ENCODE assay signal across 30 cellular contexts in genomic region chr11:128840137-128840536, GRCh38. TPM values are rescaled to one million over a fixed set of nuclear protein-coding genes. Genes with fewer than 3 reads are reported as not detected.
DNase-seq lines count a peak whose midpoint lies in the region; ATAC-seq, FAIRE-seq and TF ChIP-seq lines count a peak whose summit lies in the region.
"Had no signal": no experiment of that assay in that cellular context is flagged by ENCODE, and none has a peak within 500 bp of the region (broad histone marks: within the 10 kb centered on the region; RNA-seq: fewer than 3 reads in every experiment).

No MANE protein-coding gene starts in this region.

- H3K4me2 ChIP-seq in endothelial cell of umbilical vein (ENCODE audit: insufficient read depth, low read length) = no peak overlapping the region

- POLR2A ChIA-PET in CD8-positive, alpha-beta memory T cell (lab: Charles Lee) = interaction anchor here (1.2 kb wide), 1 partner anchor 9 kb away, joined by 4 read pairs; no protein-coding TSS in a partner anchor
- POLR2A ChIA-PET in endothelial cell of umbilical vein (lab: Charles Lee) = no interaction called here

- no peaks in the 10 kb centered on the region for H3K36me3 ChIP-seq in CD8-positive, alpha-beta memory T cell (ENCODE audit: insufficient read depth, low read length)
- H3K36me3 ChIP-seq in endothelial cell of umbilical vein (ENCODE audit: control insufficient read depth in 2 of 2, extremely low read depth in 1 of 2, insufficient read depth in 2 of 2, low read length in 2 of 2) = no peaks in the 10 kb centered on the region
- H3K36me3 ChIP-seq: HAP-1, heart left ventricle, lower lobe of right lung, SJSA1, tibial artery had no signal

- no peak for ATAC-seq in HG02852 (IDR thresholded peaks at IDR 0.05; ENCODE audit: unreplicated experiment)
- ATAC-seq: activated CD8-positive, alpha-beta T cell treated with anti-CD3 and anti-CD28 coated beads, Interleukin-2, amount 10 ng/mL, durations not matched to agents 7 days and 5 days; esophagus mucosa; heart left ventricle; lower lobe of right lung had no signal

- no TSS peak for BruUV-seq in endothelial cell of umbilical vein (replicated peaks; lab: Mats Ljungman, UMichigan)

- no peak overlapping the region for H2AFZ ChIP-seq in endothelial cell of umbilical vein (ENCODE audit: low read depth, low read length)

- DNase-seq in activated CD4-positive, alpha-beta T cell treated with anti-CD3 and anti-CD28 coated beads, Interleukin-2, amount 50 U/mL, for 1 hour = peak; percentile 29
- DNase-seq in activated CD4-positive, alpha-beta T cell treated with anti-CD3 and anti-CD28 coated beads, Interleukin-2, amount 10 ng/mL, durations not matched to agents 24 days and 14 days = no peak
- DNase-seq in CD8-positive, alpha-beta memory T cell = peak in 2 of 5 donors; percentile 30 to 68
- DNase-seq in T-helper 22 cell (ENCODE audit: low read depth) (peak; percentile 28), endothelial cell of umbilical vein (ENCODE audit: low read depth, low spot score) (peak; percentile 49), glomerular visceral epithelial cell (ENCODE audit: extremely low spot score) (no peak), immature natural killer cell (no peak)
- DNase-seq: activated CD8-positive, alpha-beta T cell treated with anti-CD3 and anti-CD28 coated beads, Interleukin-2, amount 10 ng/mL, durations not matched to agents 7 days and 5 days; activated gamma-delta T cell treated with Interleukin-2 at 50 U/mL for 16 hours; effector CD8-positive, alpha-beta T cell; foreskin fibroblast; GDM1; heart left ventricle; lower lobe of right lung; NCI-H1105 treated with DMSO at 0.1 percent for 48 hours; NCI-H1930; NCI-H2227 treated with DMSO at 0.1 percent for 48 hours; NCI-H748 treated with DMSO at 0.1 percent for 48 hours; RPMI8226; tibial artery had no signal

- no peaks in the 10 kb centered on the region for H3K79me2 ChIP-seq in endothelial cell of umbilical vein (ENCODE audit: control insufficient read depth, insufficient read depth, low read length)

- H3K9me3 ChIP-seq in CD8-positive, alpha-beta memory T cell (ENCODE audit: low read length) = no peaks in the 10 kb centered on the region
- no peaks in the 10 kb centered on the region for H3K9me3 ChIP-seq in endothelial cell of umbilical vein (replicated peaks; ENCODE audit: control insufficient read depth, insufficient read depth, low read length)
- H3K9me3 ChIP-seq: HAP-1, heart left ventricle, lower lobe of right lung, SJSA1, tibial artery had no signal

- no peaks in the 10 kb centered on the region for H3K27me3 Mint-ChIP-seq in activated CD4-positive, alpha-beta T cell treated with anti-CD3 and anti-CD28 coated beads, Interleukin-2, amount 10 ng/mL, durations not matched to agents 24 days and 14 days
- H3K27me3 Mint-ChIP-seq in CD8-positive, alpha-beta memory T cell = no peaks in the 10 kb centered on the region
- H3K27me3 Mint-ChIP-seq in immature natural killer cell (ENCODE audit: low read depth in 3 of 3) = peaks cover 0 to 4% (median 2%) of the 10 kb centered on the region in 3 donors

- peaks cover 30% of the 10 kb centered on the region for H3K4me1 Mint-ChIP-seq in activated CD4-positive, alpha-beta T cell treated with anti-CD3 and anti-CD28 coated beads, Interleukin-2, amount 10 ng/mL, durations not matched to agents 24 days and 14 days
- peaks cover 44 to 89% (median 88%) of the 10 kb centered on the region in 3 donors for H3K4me1 Mint-ChIP-seq in CD8-positive, alpha-beta memory T cell
- peaks cover 55 to 76% of the 10 kb centered on the region in 2 donors for H3K4me1 Mint-ChIP-seq in immature natural killer cell

- CTCF ChIA-PET in CD8-positive, alpha-beta memory T cell (lab: Charles Lee) = interaction anchor here (0.8 to 2.3 kb wide), 3 partner anchors 9 to 15 kb away, joined by 3 to 10 read pairs (median 3); no protein-coding TSS in a partner anchor
- CTCF ChIA-PET in endothelial cell of umbilical vein (lab: Charles Lee) = interaction anchor here (1.7 kb wide), 1 partner anchor 9 kb away, joined by 4 read pairs; no protein-coding TSS in a partner anchor

- no peaks in the 10 kb centered on the region for H3K9me3 Mint-ChIP-seq in activated CD4-positive, alpha-beta T cell treated with anti-CD3 and anti-CD28 coated beads, Interleukin-2, amount 10 ng/mL, durations not matched to agents 24 days and 14 days
- peaks cover 0 to 2% (median 0%) of the 10 kb centered on the region in 5 donors for H3K9me3 Mint-ChIP-seq in CD8-positive, alpha-beta memory T cell
- no peaks in the 10 kb centered on the region for H3K9me3 Mint-ChIP-seq in immature natural killer cell
- H3K9me3 Mint-ChIP-seq: brain, nephron had no signal

- no peak overlapping the region for H3K27ac ChIP-seq in CD8-positive, alpha-beta memory T cell (ENCODE audit: low read depth, low read length)
- no peak overlapping the region for H3K27ac ChIP-seq in endothelial cell of umbilical vein (ENCODE audit: insufficient read depth, low read depth, low read length)
- H3K27ac ChIP-seq: heart left ventricle, lower lobe of right lung, SJSA1, tibial artery, VCaP had no signal

- dilution Hi-C loops in endothelial cell of umbilical vein (cut with MboI; ENCODE audit: extremely low pct_ligation_motif_present, low sequenced_read_pairs) = no loop called here

- H3K4me3 Mint-ChIP-seq in activated CD4-positive, alpha-beta T cell treated with anti-CD3 and anti-CD28 coated beads, Interleukin-2, amount 10 ng/mL, durations not matched to agents 24 days and 14 days = no peak overlapping the region
- peak overlapping the region in 4 of 7 donors; percentile 4 to 70 (median 38) for H3K4me3 Mint-ChIP-seq in CD8-positive, alpha-beta memory T cell
- H3K4me3 Mint-ChIP-seq in immature natural killer cell = no peak overlapping the region
- H3K4me3 Mint-ChIP-seq: activated CD8-positive, alpha-beta T cell treated with anti-CD3 and anti-CD28 coated beads, Interleukin-2, amount 10 ng/mL, durations not matched to agents 7 days and 5 days; brain; nephron had no signal

- H3K4me1 ChIP-seq in CD8-positive, alpha-beta memory T cell (ENCODE audit: insufficient read depth, low read length) = peaks cover 43% of the 10 kb centered on the region
- H3K4me1 ChIP-seq in endothelial cell of umbilical vein (ENCODE audit: control insufficient read depth, extremely low read depth, insufficient read depth, low read length) = peaks cover 47% of the 10 kb centered on the region
- H3K4me1 ChIP-seq: SJSA1 had no signal

- no peak for FAIRE-seq in endothelial cell of umbilical vein (lab: Jason Lieb, UNC)
- FAIRE-seq: A204.1 had no signal

- no peaks in the 10 kb centered on the region for H3K27me3 ChIP-seq in CD8-positive, alpha-beta memory T cell (ENCODE audit: insufficient read depth, low read length, poor library complexity, severe bottlenecking)
- no peaks in the 10 kb centered on the region for H3K27me3 ChIP-seq in endothelial cell of umbilical vein (ENCODE audit: control insufficient read depth in 2 of 2, insufficient read depth in 2 of 2, low read length in 2 of 2)
- H3K27me3 ChIP-seq: heart left ventricle, SJSA1 had no signal

- no peak for TF ChIP-seq POLR2A in endothelial cell of umbilical vein (IDR thresholded peaks at IDR 0.05; ENCODE audit: low read depth, low read length)

- H3K9me1 ChIP-seq in endothelial cell of umbilical vein (replicated peaks; ENCODE audit: control insufficient read depth, extremely low read depth, insufficient read depth, low read length) = no peaks in the 10 kb centered on the region

- no peaks in the 10 kb centered on the region for H4K20me1 ChIP-seq in endothelial cell of umbilical vein (replicated peaks; ENCODE audit: control insufficient read depth, extremely low read depth, insufficient read depth, low read length)

- intact Hi-C loops in activated CD4-positive, alpha-beta T cell treated with anti-CD3 and anti-CD28 coated beads, Interleukin-2, amount 10 ng/mL, durations not matched to agents 24 days and 14 days (cut with micrococcal nuclease) = no loop called here
- intact Hi-C loops in endothelial cell of umbilical vein (cut with micrococcal nuclease) = no loop called here

- no peak for TF ChIP-seq CTCF in endothelial cell of umbilical vein (IDR thresholded peaks at IDR 0.05; ENCODE audit: extremely low read depth in 1 of 2, insufficient read depth in 1 of 2, low read depth in 1 of 2, low read length in 2 of 2)

- no peak overlapping the region for H3K4me3 ChIP-seq in CD8-positive, alpha-beta memory T cell (ENCODE audit: low read length)
- no peak overlapping the region for H3K4me3 ChIP-seq in endothelial cell of umbilical vein (replicated peaks in 1 of 3; ENCODE audit: insufficient read depth in 1 of 3, low read depth in 1 of 3, low read length in 3 of 3)
- H3K4me3 ChIP-seq: HAP-1, heart left ventricle, lower lobe of right lung, SJSA1, tibial artery had no signal

- no peak overlapping the region for H3K9ac ChIP-seq in endothelial cell of umbilical vein (replicated peaks; ENCODE audit: extremely low read depth, insufficient read depth, low read length)

- H3K36me3 Mint-ChIP-seq in activated CD4-positive, alpha-beta T cell treated with anti-CD3 and anti-CD28 coated beads, Interleukin-2, amount 10 ng/mL, durations not matched to agents 24 days and 14 days (ENCODE audit: low read depth) = no peaks in the 10 kb centered on the region
- peaks cover 0 to 11% (median 2%) of the 10 kb centered on the region in 3 donors for H3K36me3 Mint-ChIP-seq in CD8-positive, alpha-beta memory T cell
- peaks cover 0 to 6% (median 4%) of the 10 kb centered on the region in 3 donors for H3K36me3 Mint-ChIP-seq in immature natural killer cell
- H3K36me3 Mint-ChIP-seq: brain had no signal

- no peak overlapping the region for H3K27ac Mint-ChIP-seq in activated CD4-positive, alpha-beta T cell treated with anti-CD3 and anti-CD28 coated beads, Interleukin-2, amount 10 ng/mL, durations not matched to agents 24 days and 14 days
- peak overlapping the region in 6 of 8 donors; percentile 40 to 94 (median 80) for H3K27ac Mint-ChIP-seq in CD8-positive, alpha-beta memory T cell
- peak overlapping the region in 3 of 6 donors; percentile 51 to 66 (median 53) for H3K27ac Mint-ChIP-seq in immature natural killer cell
- H3K27ac Mint-ChIP-seq: brain, nephron had no signal

RNA-seq across cellular contexts. Expression of gene KCNJ1, which starts 27.0 kb away (rescaled TPM):
- total RNA-seq in activated CD4-positive, alpha-beta T cell treated with anti-CD3 and anti-CD28 coated beads, Interleukin-2, amount 10 ng/mL, durations not matched to agents 24 days and 14 days = not detected in 2 replicates
- total RNA-seq in CD8-positive, alpha-beta memory T cell = not detected
- polyA plus RNA-seq in CD8-positive, alpha-beta memory T cell = not detected
- not detected in 2 replicates for total RNA-seq in endothelial cell of umbilical vein
- 0.03 TPM in 1 of 2 replicates, not detected in the other for polyA plus RNA-seq in endothelial cell of umbilical vein
- polyA plus RNA-seq in endothelial cell of umbilical vein (2011; cell fraction: cytosol; rRNA removed) = not detected in 2 replicates
- 0.04 and 0.11 TPM in 2 replicates for polyA plus RNA-seq in endothelial cell of umbilical vein (2011; cell fraction: nucleus; rRNA removed)
- not detected in 2 replicates for polyA plus RNA-seq in endothelial cell of umbilical vein (2012)
- polyA minus RNA-seq in endothelial cell of umbilical vein = 0.08 and 0.12 TPM in 2 replicates
- polyA minus RNA-seq in endothelial cell of umbilical vein (2011; cell fraction: cytosol; rRNA and poly(A)+ RNA removed) = not detected
- polyA minus RNA-seq in endothelial cell of umbilical vein (2011; cell fraction: nucleus; rRNA and poly(A)+ RNA removed) = 0.10 TPM in 1 of 2 replicates, not detected in the other
- not detected for polyA plus RNA-seq in immature natural killer cell
- total RNA-seq: activated CD8-positive, alpha-beta T cell treated with anti-CD3 and anti-CD28 coated beads, Interleukin-2, amount 10 ng/mL, durations not matched to agents 7 days and 5 days; esophagus mucosa; M059J; osteoblast; SJSA1 had no signal

RNA-seq across cellular contexts. Expression of gene KCNJ5, which starts 51.0 kb away (rescaled TPM):
- not detected in 2 replicates for total RNA-seq in activated CD4-positive, alpha-beta T cell treated with anti-CD3 and anti-CD28 coated beads, Interleukin-2, amount 10 ng/mL, durations not matched to agents 24 days and 14 days
- under 1 TPM in 1 of 2 experiments, not detected in 1; 0.04 TPM for total RNA-seq in CD8-positive, alpha-beta memory T cell
- polyA plus RNA-seq in CD8-positive, alpha-beta memory T cell = not detected
- 0.13 and 0.14 TPM in 2 replicates for total RNA-seq in endothelial cell of umbilical vein
- 0.03 TPM in 1 of 2 replicates, not detected in the other for polyA plus RNA-seq in endothelial cell of umbilical vein
- polyA plus RNA-seq in endothelial cell of umbilical vein (2011; cell fraction: cytosol; rRNA removed) = 0.03 TPM in 1 of 2 replicates, not detected in the other
- 0.08 TPM in 1 of 2 replicates, not detected in the other for polyA plus RNA-seq in endothelial cell of umbilical vein (2011; cell fraction: nucleus; rRNA removed)
- polyA plus RNA-seq in endothelial cell of umbilical vein (2012) = not detected in 2 replicates
- polyA minus RNA-seq in endothelial cell of umbilical vein = not detected in 2 replicates
- polyA minus RNA-seq in endothelial cell of umbilical vein (2011; cell fraction: cytosol; rRNA and poly(A)+ RNA removed) = not detected
- polyA minus RNA-seq in endothelial cell of umbilical vein (2011; cell fraction: nucleus; rRNA and poly(A)+ RNA removed) = not detected in 2 replicates
- polyA plus RNA-seq in immature natural killer cell = not detected
- total RNA-seq: activated CD8-positive, alpha-beta T cell treated with anti-CD3 and anti-CD28 coated beads, Interleukin-2, amount 10 ng/mL, durations not matched to agents 7 days and 5 days; M059J; SJSA1 had no signal

Comparison
In these comparisons a context has a peak if more than half of its experiments do, and no peak if none do; other contexts are left out.
1. DNase-seq: peak in activated CD4-positive, alpha-beta T cell treated with anti-CD3 and anti-CD28 coated beads, Interleukin-2, amount 50 U/mL, for 1 hour (single experiment), T-helper 22 cell (single experiment) and endothelial cell of umbilical vein (single experiment); none in activated CD4-positive, alpha-beta T cell treated with anti-CD3 and anti-CD28 coated beads, Interleukin-2, amount 10 ng/mL, durations not matched to agents 24 days and 14 days (single experiment), glomerular visceral epithelial cell (single experiment) and immature natural killer cell (0 of 3).
2. H3K4me3 Mint-ChIP-seq: peak in CD8-positive, alpha-beta memory T cell (4 of 7); none in activated CD4-positive, alpha-beta T cell treated with anti-CD3 and anti-CD28 coated beads, Interleukin-2, amount 10 ng/mL, durations not matched to agents 24 days and 14 days (single experiment) and immature natural killer cell (0 of 5).